ENCODE assay signal across 26 cellular contexts in the genomic region with DNA sequence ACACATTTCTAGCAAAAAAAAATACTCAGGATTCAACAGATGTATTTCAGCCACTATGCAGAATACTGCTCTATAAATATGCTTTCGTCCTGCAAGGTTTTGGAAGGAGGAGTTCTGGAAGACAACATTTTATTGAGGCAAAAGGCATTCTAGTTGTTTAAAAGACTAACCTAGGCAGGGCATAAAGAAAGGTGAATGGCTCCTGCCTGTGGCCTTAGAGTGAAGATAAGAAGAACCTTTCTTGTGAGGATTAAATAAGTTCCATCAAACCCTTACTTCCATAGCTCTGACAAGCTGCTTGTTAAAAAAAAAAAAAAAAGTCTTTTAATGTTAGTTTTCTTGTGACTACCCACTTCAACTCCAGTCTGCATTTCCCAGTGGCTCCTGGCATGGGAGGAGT.
"Had no signal": no experiment of that assay in that cellular context is flagged by ENCODE, and none has a peak within 500 bp of the region (broad histone marks: within the 10 kb centered on the region; RNA-seq: fewer than 3 reads in every experiment).

No MANE protein-coding gene starts in this region.

- ATAC-seq: effector memory CD8-positive, alpha-beta T cell; esophagus mucosa; gastrocnemius medialis; heart right ventricle; left cardiac atrium; left lung; left ventricle myocardium superior; lower lobe of right lung; mucosa of descending colon had no signal

- H3K27ac Mint-ChIP-seq: effector memory CD8-positive, alpha-beta T cell; endodermal cell; mesothelial cell of epicardium had no signal

- H3K36me3 Mint-ChIP-seq: mesothelial cell of epicardium had no signal

- FAIRE-seq: colon, endometrium, islet of Langerhans, keratinocyte had no signal

- H3K9me3 Mint-ChIP-seq: endodermal cell, mesothelial cell of epicardium had no signal

- H3K27ac ChIP-seq: coronary artery, epithelial cell of prostate, esophagus squamous epithelium, gastrocnemius medialis, heart right ventricle, left lung, lower lobe of right lung had no signal

- H3K36me3 ChIP-seq: esophagus squamous epithelium, gastrocnemius medialis, heart right ventricle, left lung, lower lobe of right lung had no signal

- H3K4me3 ChIP-seq: coronary artery, esophagus squamous epithelium, gastrocnemius medialis, heart right ventricle, left lung, lower lobe of right lung, mucosa of descending colon had no signal

- H3K27me3 ChIP-seq: esophagus squamous epithelium, gastrocnemius medialis, heart right ventricle, left lung had no signal

- DNase-seq: dermis blood vessel endothelial cell; effector CD8-positive, alpha-beta T cell; effector memory CD8-positive, alpha-beta T cell; endodermal cell; erythroblast; esophagus squamous epithelium; foreskin fibroblast; foreskin melanocyte; gastrocnemius medialis; glutamatergic neuron; heart right ventricle; hippocampal formation; left cardiac atrium; left ventricle myocardium superior; lower lobe of right lung; mesenchymal stem cell; mucosa of descending colon had no signal

- H3K4me3 Mint-ChIP-seq: effector memory CD8-positive, alpha-beta T cell; endodermal cell; mesothelial cell of epicardium had no signal

- H3K4me1 ChIP-seq: esophagus squamous epithelium, gastrocnemius medialis, left lung, lower lobe of right lung had no signal

- H3K27me3 Mint-ChIP-seq: effector memory CD8-positive, alpha-beta T cell had no signal

- H3K9me3 ChIP-seq: esophagus squamous epithelium, gastrocnemius medialis, heart right ventricle, left lung, lower lobe of right lung, mucosa of descending colon had no signal
